ENCODE assay signal across 14 cellular contexts in the genomic region with DNA sequence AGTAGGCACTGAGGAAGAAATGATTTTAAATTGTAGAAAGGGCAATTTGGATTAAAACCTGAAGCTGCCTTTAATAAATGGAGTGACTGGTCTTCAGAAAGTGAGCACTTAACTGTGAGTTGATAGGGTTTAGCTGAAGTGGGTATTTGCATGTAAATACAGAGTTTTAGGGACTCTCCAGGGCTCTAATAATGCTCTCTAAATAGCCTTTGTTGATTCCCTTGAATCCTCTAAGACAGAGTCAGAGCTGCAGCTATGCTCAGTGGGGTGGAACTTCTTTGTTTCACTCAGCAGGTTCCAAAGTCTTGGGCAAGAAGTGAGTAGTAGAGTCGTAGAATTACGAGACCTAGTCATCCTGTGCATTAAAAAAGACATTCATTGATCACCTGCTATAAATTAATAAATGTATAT. TPM values are rescaled to one million over a fixed set of nuclear protein-coding genes. Genes with fewer than 3 reads are reported as not detected.
A peak's percentile ranks its signal among the peaks of the same experiment; 100 is the strongest.
DNase-seq lines count a peak whose midpoint lies in the region; ATAC-seq and TF ChIP-seq lines count a peak whose summit lies in the region.
"Had no signal": no experiment of that assay in that cellular context is flagged by ENCODE, and none has a peak within 500 bp of the region (broad histone marks: within the 10 kb centered on the region; RNA-seq: fewer than 3 reads in every experiment).

No MANE protein-coding gene starts in this region.

- peaks cover 0 to 5% (median 0%) of the 10 kb centered on the region in 8 donors for H3K9me3 Mint-ChIP-seq in CD4-positive, alpha-beta memory T cell

- peaks cover 0 to 3% of the 10 kb centered on the region in 2 donors for H3K36me3 Mint-ChIP-seq in CD4-positive, alpha-beta memory T cell
- H3K36me3 Mint-ChIP-seq: activated naive CD8-positive, alpha-beta T cell treated with anti-CD3 and anti-CD28 coated beads, Interleukin-2, amount 10 ng/mL, durations not matched to agents 7 days and 5 days had no signal

- CTCF ChIA-PET in CD4-positive, alpha-beta memory T cell (lab: Charles Lee; ENCODE audit: partially characterized antibody), result interaction anchor here (1.2 kb wide), 1 partner anchor 240 kb away, joined by 3 read pairs; no protein-coding TSS in a partner anchor

- peaks cover 3 to 7% of the 10 kb centered on the region in 2 donors for H3K27me3 Mint-ChIP-seq in CD4-positive, alpha-beta memory T cell

- H3K4me1 Mint-ChIP-seq in CD4-positive, alpha-beta memory T cell, result no peaks in the 10 kb centered on the region
- H3K4me1 Mint-ChIP-seq: activated naive CD8-positive, alpha-beta T cell treated with anti-CD3 and anti-CD28 coated beads, Interleukin-2, amount 10 ng/mL, durations not matched to agents 7 days and 5 days had no signal

- no peak overlapping the region for H3K4me3 Mint-ChIP-seq in CD4-positive, alpha-beta memory T cell
- H3K4me3 Mint-ChIP-seq: activated naive CD8-positive, alpha-beta T cell treated with anti-CD3 and anti-CD28 coated beads, Interleukin-2, amount 10 ng/mL, durations not matched to agents 7 days and 5 days had no signal

- H3K27me3 ChIP-seq in CD4-positive, alpha-beta memory T cell (ENCODE audit: insufficient read depth, low read length), result no peaks in the 10 kb centered on the region
- no peaks in the 10 kb centered on the region for H3K27me3 ChIP-seq in colonic mucosa

- no peak overlapping the region for H3K9ac ChIP-seq in colonic mucosa (ENCODE audit: low read depth in 2 of 2, low read length in 2 of 2)

- POLR2A ChIA-PET in CD4-positive, alpha-beta memory T cell (lab: Charles Lee; ENCODE audit: partially characterized antibody), result no interaction called here

- H3K27ac Mint-ChIP-seq in CD4-positive, alpha-beta memory T cell, result no peak overlapping the region
- H3K27ac Mint-ChIP-seq: activated naive CD8-positive, alpha-beta T cell treated with anti-CD3 and anti-CD28 coated beads, Interleukin-2, amount 10 ng/mL, durations not matched to agents 7 days and 5 days had no signal

- H3K9me3 ChIP-seq in CD4-positive, alpha-beta memory T cell (ENCODE audit: control insufficient read depth in 1 of 2, low read length in 2 of 2), result no peaks in the 10 kb centered on the region
- no peaks in the 10 kb centered on the region for H3K9me3 ChIP-seq in colonic mucosa

- ATAC-seq in GM19351 (IDR thresholded peaks at IDR 0.05; ENCODE audit: unreplicated experiment) (peak; percentile 92), HG02840 (IDR thresholded peaks at IDR 0.05; ENCODE audit: low FRiP score, unreplicated experiment) (peak; percentile 94), HG03575 (IDR thresholded peaks at IDR 0.05; ENCODE audit: extremely low read depth, insufficient number of reproducible peaks, low FRiP score, unreplicated experiment) (peak; percentile 89)
- ATAC-seq: sciatic nerve had no signal

- no peak for TF ChIP-seq CTCF in colonic mucosa (IDR thresholded peaks at IDR 0.05)

- DNase-seq in DMS79 treated with DMSO at 0.1 percent for 48 hours (lab: John Stamatoyannopoulos, UW) (peak; percentile 65), colonic mucosa (no peak), RKO (ENCODE audit: low spot score) (no peak)
- no peak for DNase-seq in CD4-positive, alpha-beta memory T cell
- no peak for DNase-seq in activated CD4-positive, alpha-beta T cell treated with anti-CD3 and anti-CD28 coated beads for 48 hours
- DNase-seq: activated CD4-positive, CD25-positive, alpha-beta regulatory T cell; activated naive CD8-positive, alpha-beta T cell treated with anti-CD3 and anti-CD28 coated beads, Interleukin-2, amount 10 ng/mL, durations not matched to agents 7 days and 5 days; effector memory CD4-positive, alpha-beta T cell had no signal

- H3K36me3 ChIP-seq in CD4-positive, alpha-beta memory T cell (ENCODE audit: insufficient read depth, low read length), result no peaks in the 10 kb centered on the region
- no peaks in the 10 kb centered on the region for H3K36me3 ChIP-seq in colonic mucosa

- intact Hi-C loops in CD4-positive, alpha-beta memory T cell (cut with micrococcal nuclease), result no loop called here
- intact Hi-C loops in colonic mucosa (cut with DNase I), result no loop called here

- no peak overlapping the region for H3K27ac ChIP-seq in CD4-positive, alpha-beta memory T cell (ENCODE audit: low read depth, low read length)
- H3K27ac ChIP-seq in colonic mucosa, result no peak overlapping the region

- no peak overlapping the region for H3K4me3 ChIP-seq in CD4-positive, alpha-beta memory T cell (ENCODE audit: low read length in 2 of 2)
- no peak overlapping the region for H3K4me3 ChIP-seq in colonic mucosa

- H3K4me1 ChIP-seq in CD4-positive, alpha-beta memory T cell (ENCODE audit: insufficient read depth, low read length), result no peaks in the 10 kb centered on the region
- H3K4me1 ChIP-seq in colonic mucosa, result no peaks in the 10 kb centered on the region

RNA-seq across cellular contexts. Expression of gene GLRA1, which starts 21.4 kb away (rescaled TPM):
- not detected for total RNA-seq in CD4-positive, alpha-beta memory T cell
- not detected for polyA plus RNA-seq in CD4-positive, alpha-beta memory T cell
- total RNA-seq in colonic mucosa, result not detected
- total RNA-seq: activated naive CD8-positive, alpha-beta T cell treated with anti-CD3 and anti-CD28 coated beads, Interleukin-2, amount 10 ng/mL, durations not matched to agents 7 days and 5 days; LHCN-M2; lower leg skin; sciatic nerve had no signal
